1 cellular context compared by ENCODE assay signal in genomic region chr14:105195533-105196227, GRCh38.
TF ChIP-seq lines count a peak whose summit lies in the region.

No MANE protein-coding gene starts in this region.

TF ChIP-seq in GM23338, 12 proteins besides CTCF, POLR2A, EP300 and RAD21 (continued from another document):
- TF ChIP-seq STAT1 (IDR thresholded peaks at IDR 0.05; ENCODE audit: unreplicated experiment) (no peak), ZNF462 (CRISPR knock-in tag; IDR thresholded peaks at IDR 0.05) (no peak), ZNF114 (CRISPR knock-in tag; IDR thresholded peaks at IDR 0.05) (no peak), CREB1 (CRISPR knock-in tag; IDR thresholded peaks at IDR 0.05; ENCODE audit: low read depth) (no peak), ZNF331 (CRISPR knock-in tag; IDR thresholded peaks at IDR 0.05; ENCODE audit: low read depth) (no peak)
- TF ChIP-seq, protein P1, sequence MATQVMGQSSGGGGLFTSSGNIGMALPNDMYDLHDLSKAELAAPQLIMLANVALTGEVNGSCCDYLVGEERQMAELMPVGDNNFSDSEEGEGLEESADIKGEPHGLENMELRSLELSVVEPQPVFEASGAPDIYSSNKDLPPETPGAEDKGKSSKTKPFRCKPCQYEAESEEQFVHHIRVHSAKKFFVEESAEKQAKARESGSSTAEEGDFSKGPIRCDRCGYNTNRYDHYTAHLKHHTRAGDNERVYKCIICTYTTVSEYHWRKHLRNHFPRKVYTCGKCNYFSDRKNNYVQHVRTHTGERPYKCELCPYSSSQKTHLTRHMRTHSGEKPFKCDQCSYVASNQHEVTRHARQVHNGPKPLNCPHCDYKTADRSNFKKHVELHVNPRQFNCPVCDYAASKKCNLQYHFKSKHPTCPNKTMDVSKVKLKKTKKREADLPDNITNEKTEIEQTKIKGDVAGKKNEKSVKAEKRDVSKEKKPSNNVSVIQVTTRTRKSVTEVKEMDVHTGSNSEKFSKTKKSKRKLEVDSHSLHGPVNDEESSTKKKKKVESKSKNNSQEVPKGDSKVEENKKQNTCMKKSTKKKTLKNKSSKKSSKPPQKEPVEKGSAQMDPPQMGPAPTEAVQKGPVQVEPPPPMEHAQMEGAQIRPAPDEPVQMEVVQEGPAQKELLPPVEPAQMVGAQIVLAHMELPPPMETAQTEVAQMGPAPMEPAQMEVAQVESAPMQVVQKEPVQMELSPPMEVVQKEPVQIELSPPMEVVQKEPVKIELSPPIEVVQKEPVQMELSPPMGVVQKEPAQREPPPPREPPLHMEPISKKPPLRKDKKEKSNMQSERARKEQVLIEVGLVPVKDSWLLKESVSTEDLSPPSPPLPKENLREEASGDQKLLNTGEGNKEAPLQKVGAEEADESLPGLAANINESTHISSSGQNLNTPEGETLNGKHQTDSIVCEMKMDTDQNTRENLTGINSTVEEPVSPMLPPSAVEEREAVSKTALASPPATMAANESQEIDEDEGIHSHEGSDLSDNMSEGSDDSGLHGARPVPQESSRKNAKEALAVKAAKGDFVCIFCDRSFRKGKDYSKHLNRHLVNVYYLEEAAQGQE (IDR thresholded peaks at IDR 0.05; ENCODE audit: unreplicated experiment): no peak
- TF ChIP-seq, protein P2, sequence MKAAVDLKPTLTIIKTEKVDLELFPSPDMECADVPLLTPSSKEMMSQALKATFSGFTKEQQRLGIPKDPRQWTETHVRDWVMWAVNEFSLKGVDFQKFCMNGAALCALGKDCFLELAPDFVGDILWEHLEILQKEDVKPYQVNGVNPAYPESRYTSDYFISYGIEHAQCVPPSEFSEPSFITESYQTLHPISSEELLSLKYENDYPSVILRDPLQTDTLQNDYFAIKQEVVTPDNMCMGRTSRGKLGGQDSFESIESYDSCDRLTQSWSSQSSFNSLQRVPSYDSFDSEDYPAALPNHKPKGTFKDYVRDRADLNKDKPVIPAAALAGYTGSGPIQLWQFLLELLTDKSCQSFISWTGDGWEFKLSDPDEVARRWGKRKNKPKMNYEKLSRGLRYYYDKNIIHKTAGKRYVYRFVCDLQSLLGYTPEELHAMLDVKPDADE (IDR thresholded peaks at IDR 0.05): no peak
TF ChIP-seq in GM23338: peak in this region for 0.
